Comparison of ENCODE assay signal across 16 cellular contexts in the genomic region with DNA sequence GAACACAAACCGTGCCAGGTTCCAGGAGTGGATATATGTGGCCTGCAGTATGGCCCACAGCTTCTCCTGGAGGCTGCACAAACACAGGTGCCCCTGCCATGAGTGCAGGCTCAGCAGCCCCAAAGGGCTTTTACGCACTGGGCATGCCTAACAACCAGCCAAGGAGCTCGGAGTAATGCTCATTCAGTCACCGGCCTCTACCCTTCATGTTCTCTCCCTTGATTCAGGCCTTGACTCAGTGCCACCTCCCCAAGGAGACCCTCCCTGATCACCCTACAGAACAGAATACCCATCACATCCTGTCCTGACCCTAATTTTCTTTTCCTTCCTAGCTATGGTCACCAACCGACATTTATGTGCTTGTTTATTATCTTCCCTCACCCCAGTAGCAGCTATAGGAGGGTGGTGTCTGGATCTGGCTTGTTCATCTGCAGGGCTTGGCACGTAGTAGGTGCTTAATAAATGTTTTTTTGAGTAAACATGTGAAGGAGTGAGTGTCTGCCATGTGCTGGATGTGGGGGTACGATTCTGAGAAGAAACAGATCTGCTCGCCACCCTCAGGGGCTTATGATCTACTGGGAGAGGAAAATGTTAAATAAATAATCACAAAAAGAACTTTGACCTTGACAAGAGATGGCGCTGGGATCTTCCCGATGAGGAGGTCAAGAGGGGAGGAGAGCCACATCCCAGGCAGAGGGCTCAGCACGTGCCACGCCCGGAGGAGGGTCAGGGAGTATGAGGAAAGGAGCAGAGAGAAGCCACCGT.
"Had no signal": no experiment of that assay in that cellular context is flagged by ENCODE, and none has a peak within 500 bp of the region (broad histone marks: within the 10 kb centered on the region; RNA-seq: fewer than 3 reads in every experiment).

No MANE protein-coding gene starts in this region.

- H3K4me3 Mint-ChIP-seq: natural killer cell; stimulated activated memory B cell treated with anti-CD40 and anti-IgM and Interleukin-4, amounts not matched to agents 10 μg/mL and 1 μg/mL and 100 μg/mL, for 72 hours; T-cell had no signal

- H3K9me3 ChIP-seq: colonic mucosa, mucosa of descending colon, right atrium auricular region, tibial artery, vagina had no signal

- H3K27ac Mint-ChIP-seq: natural killer cell, T-cell had no signal

- FAIRE-seq: TTC549 had no signal

- H3K27me3 Mint-ChIP-seq: stimulated activated memory B cell treated with anti-CD40 and anti-IgM and Interleukin-4, amounts not matched to agents 10 μg/mL and 1 μg/mL and 100 μg/mL, for 72 hours; T-cell had no signal

- H3K9me3 Mint-ChIP-seq: natural killer cell, T-cell had no signal

- H3K36me3 ChIP-seq: colonic mucosa had no signal

- H3K4me1 ChIP-seq: colonic mucosa, foreskin keratinocyte, right atrium auricular region, tibial artery, vagina had no signal

- H3K27me3 ChIP-seq: colonic mucosa, foreskin keratinocyte, right atrium auricular region, tibial artery, vagina had no signal

- ATAC-seq: foreskin keratinocyte; natural killer cell; stimulated activated memory B cell treated with anti-CD40 and anti-IgM and Interleukin-4, amounts not matched to agents 10 μg/mL and 1 μg/mL and 100 μg/mL, for 72 hours; T-cell had no signal

- H3K4me2 ChIP-seq: smooth muscle cell had no signal

- H3K27ac ChIP-seq: colonic mucosa, foreskin keratinocyte, right atrium auricular region, tibial artery, vagina had no signal

- H3K4me3 ChIP-seq: colonic mucosa, mucosa of descending colon, right atrium auricular region, smooth muscle cell, tibial artery, vagina had no signal

- DNase-seq: activated CD4-positive, alpha-beta T cell treated with anti-CD3 and anti-CD28 coated beads, Interleukin-2, amount 50 U/mL, for 48 hours; activated CD4-positive, CD25-positive, alpha-beta regulatory T cell; activated CD8-positive, alpha-beta memory T cell treated with anti-CD3 and anti-CD28 coated beads, Interleukin-2, amount 50 U/mL, for 48 hours; activated effector memory CD4-positive, alpha-beta T cell treated with Interleukin-2 at 50 U/mL for 16 hours; foreskin keratinocyte; left cardiac atrium; mucosa of descending colon; natural killer cell; T-cell; tibial artery had no signal
